16 cellular contexts compared by ENCODE assay signal in genomic region chr7:114070246-114070645, GRCh38.
DNase-seq lines count a peak whose midpoint lies in the region; ATAC-seq, FAIRE-seq and TF ChIP-seq lines count a peak whose summit lies in the region.
"Had no signal": no experiment of that assay in that cellular context is flagged by ENCODE, and none has a peak within 500 bp of the region (broad histone marks: within the 10 kb centered on the region; RNA-seq: fewer than 3 reads in every experiment).

No MANE protein-coding gene starts in this region.

- no peak overlapping the region for H4K8ac ChIP-seq in IMR-90 (ENCODE audit: low read depth in 2 of 2, low read length in 2 of 2)

- H2AK5ac ChIP-seq in IMR-90 (ENCODE audit: low read depth, low read length): no peak overlapping the region

- H4K20me1 ChIP-seq in IMR-90 (ENCODE audit: insufficient read depth, low read length) (no peaks in the 10 kb centered on the region), K562 (replicated peaks; ENCODE audit: control insufficient read depth, insufficient read depth, low read length) (no peaks in the 10 kb centered on the region)

- H3K4me2 ChIP-seq in IMR-90 (ENCODE audit: low read depth, low read length) (no peak overlapping the region), K562 (ENCODE audit: insufficient read depth, low read length) (no peak overlapping the region)

- TF ChIP-seq EP300 in K562 (IDR thresholded peaks at IDR 0.05; ENCODE audit: low read length) (no peak), stomach (IDR thresholded peaks at IDR 0.05) (no peak)

- H3K23ac ChIP-seq in IMR-90 (ENCODE audit: low read depth, low read length): no peak overlapping the region

- H2BK20ac ChIP-seq in IMR-90 (ENCODE audit: low read depth, low read length): no peak overlapping the region

- H3K14ac ChIP-seq in IMR-90 (replicated peaks; ENCODE audit: low read depth, low read length): no peak overlapping the region

- CTCF ChIA-PET in IMR-90 (lab: Yijun Ruan, JAX): no interaction called here
- CTCF ChIA-PET in K562 (lab: Yijun Ruan, JAX; ENCODE audit: low intra/inter-chr PET ratio): no interaction called here

- TF ChIP-seq POLR2A in IMR-90 (IDR thresholded peaks at IDR 0.05; ENCODE audit: low read depth, low read length) (no peak), NB4 (IDR thresholded peaks at IDR 0.05; ENCODE audit: extremely low read depth, insufficient read length) (no peak), K562 (conservative IDR thresholded peaks at IDR 0.05) (no peak), stomach (IDR thresholded peaks at IDR 0.05) (no peak)

- no peak overlapping the region for H2AFZ ChIP-seq in IMR-90 (replicated peaks; ENCODE audit: low read length, poor library complexity)
- H2AFZ ChIP-seq in K562 (ENCODE audit: low read depth, low read length): no peak overlapping the region

- H3K79me1 ChIP-seq in IMR-90 (ENCODE audit: low read depth in 1 of 2, low read length in 2 of 2): no peaks in the 10 kb centered on the region

- no peaks in the 10 kb centered on the region for H3K79me2 ChIP-seq in K562 (ENCODE audit: control insufficient read depth, insufficient read depth, low read length)

- no TSS peak for BruUV-seq in IMR-90 (replicated peaks; lab: Mats Ljungman, UMichigan)
- no TSS peak for BruUV-seq in K562 (replicated peaks; lab: Mats Ljungman, UMichigan)

- ATAC-seq in IMR-90 (ENCODE audit: low read depth): no peak
- no peak for ATAC-seq in K562
- ATAC-seq: CD8-positive, alpha-beta T cell; Panc1 had no signal

- H3K27ac ChIP-seq in IMR-90 (ENCODE audit: insufficient read depth, low read length) (no peak overlapping the region), K562 (ENCODE audit: extremely low read depth, low read depth, low read length) (no peak overlapping the region), coronary artery (no peak overlapping the region), stomach (no peak overlapping the region)

- H3K36me3 ChIP-seq in IMR-90 (ENCODE audit: control insufficient read depth, insufficient read depth, low read length) (no peaks in the 10 kb centered on the region), K562 (ENCODE audit: control insufficient read depth, insufficient read depth, low read length) (no peaks in the 10 kb centered on the region), stomach (no peaks in the 10 kb centered on the region)

- no peaks in the 10 kb centered on the region for H3K9me1 ChIP-seq in IMR-90 (ENCODE audit: insufficient read depth, low read length)
- no peaks in the 10 kb centered on the region for H3K9me1 ChIP-seq in K562 (ENCODE audit: control insufficient read depth, insufficient read depth, low read length)

- H3K4me1 ChIP-seq in IMR-90 (ENCODE audit: control insufficient read depth, insufficient read depth, low read length) (no peaks in the 10 kb centered on the region), K562 (replicated peaks in 1 of 2; ENCODE audit: control insufficient read depth in 2 of 2, insufficient read depth in 2 of 2, low read length in 2 of 2) (no peaks in the 10 kb centered on the region), stomach (peaks cover 0 to 5% (median 0%) of the 10 kb centered on the region in 4 donors)

- no peak overlapping the region for H3K18ac ChIP-seq in IMR-90 (ENCODE audit: low read depth, low read length)

- no peak for FAIRE-seq in K562 (lab: Jason Lieb, UNC)
- FAIRE-seq: D721Med had no signal

- no peak overlapping the region for H2AK9ac ChIP-seq in IMR-90 (replicated peaks; ENCODE audit: low read depth, low read length, poor library complexity)

- TF ChIP-seq RAD21 in IMR-90 (IDR thresholded peaks at IDR 0.05; ENCODE audit: low read length): no peak
- TF ChIP-seq RAD21 in K562 (CRISPR knock-in tag; conservative IDR thresholded peaks at IDR 0.05 in 1 of 2, IDR thresholded peaks at IDR 0.05 in 1 of 2): no peak

- dilution Hi-C loops in IMR-90 (cut with HindIII; ENCODE audit: low sequenced_read_pairs, unreplicated experiment): no loop called here

- POLR2A ChIA-PET in IMR-90 (lab: Charles Lee; ENCODE audit: unreplicated experiment): no interaction called here
- POLR2A ChIA-PET in K562 (lab: Yijun Ruan, JAX): no interaction called here

- DNase-seq in IMR-90: no peak
- DNase-seq in NB4 (ENCODE audit: low read depth): peak; percentile 38
- DNase-seq in K562 (ENCODE audit: extremely low read depth in 1 of 4, low spot score in 3 of 4): no peak
- DNase-seq in fibroblast of pulmonary artery (ENCODE audit: low read depth): peak; percentile 69
- no peak for DNase-seq in NCI-H345 (lab: John Stamatoyannopoulos, UW)
- no peak for DNase-seq in cerebellar cortex (ENCODE audit: low spot score)
- DNase-seq in coronary artery (ENCODE audit: low spot score): no peak
- DNase-seq in stomach: no peak
- DNase-seq: CD8-positive, alpha-beta T cell; DND-41; GF-D8; NCI-H1930; NCI-H748 treated with DMSO at 0.1 percent for 48 hours; Right ventricle myocardium superior had no signal

- TF ChIP-seq CTCF in IMR-90 (conservative IDR thresholded peaks at IDR 0.05; ENCODE audit: low read depth, low read length) (no peak), NB4 (IDR thresholded peaks at IDR 0.05; ENCODE audit: low read depth, low read length) (no peak), K562 (IDR thresholded peaks at IDR 0.05 in 2 of 3, conservative IDR thresholded peaks at IDR 0.05 in 1 of 3; ENCODE audit: insufficient read depth in 2 of 3, low read depth in 1 of 3, low read length in 3 of 3) (no peak), fibroblast of pulmonary artery (IDR thresholded peaks at IDR 0.05; ENCODE audit: low read length, missing control alignments) (no peak), coronary artery (IDR thresholded peaks at IDR 0.05) (no peak), stomach (IDR thresholded peaks at IDR 0.05) (no peak)

- no peak overlapping the region for H2BK15ac ChIP-seq in IMR-90 (ENCODE audit: low read depth, low read length)

- no peak overlapping the region for H3K56ac ChIP-seq in IMR-90 (ENCODE audit: extremely low read depth, insufficient read depth, low read length)

- no peaks in the 10 kb centered on the region for H3K9me3 ChIP-seq in IMR-90 (ENCODE audit: control insufficient read depth, insufficient read depth, low read length)
- H3K9me3 ChIP-seq in K562 (replicated peaks; ENCODE audit: control insufficient read depth, insufficient read depth, low read depth, low read length): no peaks in the 10 kb centered on the region
- no peaks in the 10 kb centered on the region for H3K9me3 ChIP-seq in stomach

- no peak overlapping the region for H4K5ac ChIP-seq in IMR-90 (ENCODE audit: low read depth, low read length)

- no peak overlapping the region for H2BK5ac ChIP-seq in IMR-90 (ENCODE audit: low read depth, low read length, poor library complexity, severe bottlenecking)

- in situ Hi-C loops in IMR-90 (cut with MboI; ENCODE audit: low sequenced_read_pairs): no loop called here
- in situ Hi-C loops in K562 (cut with MboI): no loop called here

- no peak overlapping the region for H3K4ac ChIP-seq in IMR-90 (ENCODE audit: low read depth, low read length)

- H4K91ac ChIP-seq in IMR-90 (ENCODE audit: insufficient read depth, low read depth, low read length): no peak overlapping the region

- H3K4me3 ChIP-seq in IMR-90 (ENCODE audit: insufficient read depth, low read depth, low read length) (no peak overlapping the region), NB4 (ENCODE audit: low read depth, low read length) (no peak overlapping the region), K562 (no peak overlapping the region), fibroblast of pulmonary artery (replicated peaks; ENCODE audit: low read depth, low read length) (no peak overlapping the region), coronary artery (no peak overlapping the region), stomach (no peak overlapping the region)

- no peak overlapping the region for H2BK120ac ChIP-seq in IMR-90 (ENCODE audit: low read depth, low read length)

- no peak overlapping the region for H3K9ac ChIP-seq in IMR-90 (ENCODE audit: low read depth, low read length)
- no peak overlapping the region for H3K9ac ChIP-seq in K562 (ENCODE audit: insufficient read depth in 1 of 2, low read depth in 2 of 2, low read length in 2 of 2)

- intact Hi-C loops in IMR-90 (cut with micrococcal nuclease): no loop called here
- intact Hi-C loops in K562 (cut with micrococcal nuclease): no loop called here
- intact Hi-C loops in stomach (cut with DNase I; ENCODE audit: low total_unique reads): no loop called here

- H3K27me3 ChIP-seq in IMR-90 (ENCODE audit: control insufficient read depth, insufficient read depth, low read length) (no peaks in the 10 kb centered on the region), K562 (ENCODE audit: control insufficient read depth in 2 of 2, insufficient read depth in 2 of 2, low read length in 2 of 2) (no peaks in the 10 kb centered on the region), stomach (peaks cover 0 to 5% (median 0%) of the 10 kb centered on the region in 3 donors)

TF ChIP-seq in IMR-90, 13 proteins besides CTCF, POLR2A, EP300 and RAD21:
- TF ChIP-seq, protein P1, sequence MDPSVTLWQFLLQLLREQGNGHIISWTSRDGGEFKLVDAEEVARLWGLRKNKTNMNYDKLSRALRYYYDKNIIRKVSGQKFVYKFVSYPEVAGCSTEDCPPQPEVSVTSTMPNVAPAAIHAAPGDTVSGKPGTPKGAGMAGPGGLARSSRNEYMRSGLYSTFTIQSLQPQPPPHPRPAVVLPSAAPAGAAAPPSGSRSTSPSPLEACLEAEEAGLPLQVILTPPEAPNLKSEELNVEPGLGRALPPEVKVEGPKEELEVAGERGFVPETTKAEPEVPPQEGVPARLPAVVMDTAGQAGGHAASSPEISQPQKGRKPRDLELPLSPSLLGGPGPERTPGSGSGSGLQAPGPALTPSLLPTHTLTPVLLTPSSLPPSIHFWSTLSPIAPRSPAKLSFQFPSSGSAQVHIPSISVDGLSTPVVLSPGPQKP (IDR thresholded peaks at IDR 0.05; ENCODE audit: borderline replicate concordance, low read depth, low read length): no peak
- peak; percentile 90 for TF ChIP-seq CEBPB (IDR thresholded peaks at IDR 0.05; ENCODE audit: low read depth, low read length)

TF ChIP-seq in K562, 482 proteins besides CTCF, POLR2A, EP300 and RAD21:
- no peak for TF ChIP-seq CEBPG (CRISPR knock-in tag; IDR thresholded peaks at IDR 0.05)
- TF ChIP-seq CEBPG (tag; conservative IDR thresholded peaks at IDR 0.05 in 1 of 2, IDR thresholded peaks at IDR 0.05 in 1 of 2): peak in 1 of 2 experiments; percentile 90; a peak in 3 of 4 replicates
- TF ChIP-seq CEBPB (tag; IDR thresholded peaks at IDR 0.05): peak; percentile 94
- no peak for TF ChIP-seq HIVEP1 (CRISPR knock-in tag; IDR thresholded peaks at IDR 0.05)

Comparison
In these comparisons a context has a peak if more than half of its experiments do, and no peak if none do; other contexts are left out.
1. DNase-seq: peak in NB4 (single experiment) and fibroblast of pulmonary artery (single experiment); none in IMR-90 (single experiment), K562 (0 of 4), NCI-H345 (single experiment), cerebellar cortex (single experiment), coronary artery (single experiment) and stomach (single experiment).